ENCODE assay signal across 26 cellular contexts in the genomic region with DNA sequence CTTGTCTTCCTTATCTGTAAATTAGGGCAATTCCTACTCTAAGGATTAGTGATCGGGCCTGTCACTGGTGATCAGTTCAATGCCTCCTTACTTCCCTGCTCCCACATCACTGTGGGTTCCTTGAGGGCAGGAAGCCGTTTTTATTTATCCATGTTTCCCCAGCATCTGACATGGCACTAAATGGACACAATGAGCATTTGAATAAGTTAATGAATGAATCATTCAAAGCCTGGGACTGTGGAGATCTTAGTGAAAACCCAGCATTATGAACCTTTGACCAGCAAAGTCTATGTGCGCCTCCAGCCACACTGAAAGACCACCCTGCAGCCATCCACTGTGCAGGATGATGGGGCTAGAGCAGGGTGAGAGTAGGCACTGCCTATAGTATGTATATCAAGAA. TPM values are rescaled to one million over a fixed set of nuclear protein-coding genes. Genes with fewer than 3 reads are reported as not detected.
DNase-seq lines count a peak whose midpoint lies in the region; ATAC-seq and TF ChIP-seq lines count a peak whose summit lies in the region.
"Had no signal": no experiment of that assay in that cellular context is flagged by ENCODE, and none has a peak within 500 bp of the region (broad histone marks: within the 10 kb centered on the region; RNA-seq: fewer than 3 reads in every experiment).

No MANE protein-coding gene starts in this region.

- H3K4me3 Mint-ChIP-seq in endodermal cell = no peak overlapping the region
- H3K4me3 Mint-ChIP-seq: CD4-positive, CD25-positive, alpha-beta regulatory T cell; IgD-negative memory B cell had no signal

- 90 to 92% methylated on average over 2 to 3 of the region's 3 CpGs for WGBS in endodermal cell (ENCODE audit: insufficient coverage in 1 of 2, insufficient read length in 1 of 2), 2 experiments

- no peaks in the 10 kb centered on the region for H3K4me1 ChIP-seq in endodermal cell (ENCODE audit: control insufficient read depth, insufficient read depth, low read length)
- peaks cover 6 to 42% of the 10 kb centered on the region in 2 donors for H3K4me1 ChIP-seq in muscle layer of duodenum (ENCODE audit: control insufficient read depth in 1 of 2, insufficient read depth in 2 of 2, low read length in 2 of 2)
- peaks cover 57% of the 10 kb centered on the region for H3K4me1 ChIP-seq in stomach smooth muscle (ENCODE audit: control insufficient read depth, insufficient read depth, low read length)
- no peaks in the 10 kb centered on the region for H3K4me1 ChIP-seq in BE2C

- TF ChIP-seq CTCF in endodermal cell (conservative IDR thresholded peaks at IDR 0.05) (no peak), BE2C (IDR thresholded peaks at IDR 0.05; ENCODE audit: low read depth, low read length) (no peak)

- no peaks in the 10 kb centered on the region for H3K36me3 Mint-ChIP-seq in endodermal cell (ENCODE audit: low read depth)
- H3K36me3 Mint-ChIP-seq: CD4-positive, CD25-positive, alpha-beta regulatory T cell; IgD-negative memory B cell had no signal

- H3K27me3 ChIP-seq in endodermal cell (ENCODE audit: control insufficient read depth, insufficient read depth, low read length, poor library complexity, severe bottlenecking) = peaks cover 10% of the 10 kb centered on the region
- H3K27me3 ChIP-seq in muscle layer of duodenum (ENCODE audit: low read depth, low read length) = no peaks in the 10 kb centered on the region
- no peaks in the 10 kb centered on the region for H3K27me3 ChIP-seq in stomach smooth muscle (ENCODE audit: control insufficient read depth in 1 of 2, insufficient read depth in 2 of 2, low read length in 2 of 2)
- H3K27me3 ChIP-seq in BE2C = no peaks in the 10 kb centered on the region; the same call in 1 of the 2 replicates
- H3K27me3 ChIP-seq: SJSA1 had no signal

- no peak for ATAC-seq in HG02678 (IDR thresholded peaks at IDR 0.05; ENCODE audit: unreplicated experiment)

- H3K36me3 ChIP-seq in endodermal cell (ENCODE audit: control insufficient read depth, insufficient read depth, low read length) (no peaks in the 10 kb centered on the region), muscle layer of duodenum (ENCODE audit: control insufficient read depth in 1 of 2, insufficient read depth in 2 of 2, low read length in 2 of 2) (no peaks in the 10 kb centered on the region), stomach smooth muscle (ENCODE audit: control insufficient read depth in 2 of 2, insufficient read depth in 2 of 2, low read length in 2 of 2) (no peaks in the 10 kb centered on the region), BE2C (no peaks in the 10 kb centered on the region)
- H3K36me3 ChIP-seq: SJSA1 had no signal

- H3K27ac Mint-ChIP-seq in endodermal cell = no peak overlapping the region
- H3K27ac Mint-ChIP-seq: CD4-positive, CD25-positive, alpha-beta regulatory T cell; IgD-negative memory B cell had no signal

- H3K27ac ChIP-seq in endodermal cell (ENCODE audit: low read depth, low read length) (no peak overlapping the region), muscle layer of duodenum (ENCODE audit: low read length) (peak overlapping the region; percentile 11), stomach smooth muscle (ENCODE audit: low read length) (peak overlapping the region; percentile 53)
- H3K27ac ChIP-seq: GM23248, KMS-11, PC-9, SJSA1 had no signal

- peaks cover 7% of the 10 kb centered on the region for H3K9me3 Mint-ChIP-seq in endodermal cell

- H3K4me3 ChIP-seq in endodermal cell (ENCODE audit: low read length) (no peak overlapping the region), muscle layer of duodenum (ENCODE audit: low read depth in 1 of 2, low read length in 2 of 2) (no peak overlapping the region), stomach smooth muscle (ENCODE audit: low read length in 2 of 2) (no peak overlapping the region), BE2C (ENCODE audit: low read depth, low read length) (no peak overlapping the region)
- H3K4me3 ChIP-seq: GM23248, PC-9, SJSA1 had no signal

- peaks cover 15% of the 10 kb centered on the region for H3K27me3 Mint-ChIP-seq in endodermal cell (ENCODE audit: insufficient read depth)

- DNase-seq in COLO829 (ENCODE audit: low spot score) (peak; percentile 92), endodermal cell (peak; percentile 10), medulla oblongata (ENCODE audit: extremely low spot score) (no peak), BE2C (no peak), NCI-H2196 (lab: John Stamatoyannopoulos, UW; ENCODE audit: unreplicated experiment) (no peak)
- DNase-seq: 8988T; ACHN; CD4-positive, CD25-positive, alpha-beta regulatory T cell; DMS53; GM23248; HCEC 1CT; MM.1S; NCI-H2029; NCI-H446 treated with DMSO at 0.1 percent for 48 hours; NCI-H526; NCI-H82; PC-9; Right ventricle myocardium superior; RPMI8226 had no signal

- H3K9me3 ChIP-seq in endodermal cell (ENCODE audit: control insufficient read depth, low read length) = peaks cover 10% of the 10 kb centered on the region
- H3K9me3 ChIP-seq in muscle layer of duodenum (ENCODE audit: control insufficient read depth in 1 of 2, low read length in 2 of 2) = peaks cover 0 to 7% of the 10 kb centered on the region in 2 donors
- peaks cover 0 to 5% of the 10 kb centered on the region in 2 donors for H3K9me3 ChIP-seq in stomach smooth muscle (ENCODE audit: control insufficient read depth in 2 of 2, low read length in 2 of 2)
- H3K9me3 ChIP-seq in BE2C = no peaks in the 10 kb centered on the region
- H3K9me3 ChIP-seq: SJSA1 had no signal

- H3K4me1 Mint-ChIP-seq in endodermal cell = no peaks in the 10 kb centered on the region
- H3K4me1 Mint-ChIP-seq: CD4-positive, CD25-positive, alpha-beta regulatory T cell; IgD-negative memory B cell had no signal

- H3K9ac ChIP-seq in endodermal cell (ENCODE audit: extremely low read depth, low read length, poor library complexity, severe bottlenecking) (no peak overlapping the region), stomach smooth muscle (ENCODE audit: low read length in 2 of 2) (no peak overlapping the region)
- H3K9ac ChIP-seq: GM23248, KMS-11 had no signal

RNA-seq across cellular contexts. Expression of a gene that starts 11.6 kb away (rescaled TPM):
- total RNA-seq in endodermal cell = under 1 TPM in 1 of 2 donors, not detected in 1; 0.27 TPM
- polyA plus RNA-seq in endodermal cell (2013, experiment 1 of 2) = 0.39 TPM
- 0.33 TPM for polyA plus RNA-seq in endodermal cell (2013, experiment 2 of 2)
- not detected for polyA plus RNA-seq in BE2C (2012; ENCODE audit: insufficient read depth, insufficient read length, low read depth)
- total RNA-seq: CD4-positive, CD25-positive, alpha-beta regulatory T cell; G401; PC-9 had no signal

Comparison
In these comparisons a context has a peak if more than half of its experiments do, and no peak if none do; other contexts are left out.
1. DNase-seq: peak in COLO829 (single experiment) and endodermal cell (single experiment); none in medulla oblongata (single experiment), BE2C (single experiment) and NCI-H2196 (single experiment).